20 cellular contexts compared by ENCODE assay signal in the genomic region with DNA sequence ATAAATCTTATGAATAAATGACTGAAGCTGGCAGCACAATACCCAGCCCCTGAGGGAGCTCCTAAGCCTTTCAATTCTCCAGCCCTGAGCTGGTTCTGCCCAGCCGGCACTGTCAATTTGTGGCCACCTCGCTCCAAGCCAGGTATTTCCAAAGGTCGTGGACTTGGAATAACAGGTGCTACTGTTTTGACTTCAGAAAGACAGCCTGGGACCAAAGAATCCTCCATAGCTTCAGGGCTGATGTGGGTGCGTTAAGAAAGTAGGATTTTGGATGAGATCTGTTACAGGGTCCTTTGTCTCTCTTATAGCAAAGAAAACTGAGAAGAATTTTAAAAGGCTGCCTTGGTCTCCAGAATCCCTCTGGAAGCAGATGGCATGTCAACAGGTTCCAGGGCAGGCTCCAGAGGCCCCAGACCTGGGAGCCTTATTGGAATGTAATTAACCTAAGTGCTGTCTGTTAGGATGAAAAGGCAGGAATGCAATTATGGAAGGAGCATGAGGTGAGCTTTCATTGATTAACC.
A peak's percentile ranks its signal among the peaks of the same experiment; 100 is the strongest.
DNase-seq lines count a peak whose midpoint lies in the region; TF ChIP-seq lines count a peak whose summit lies in the region.
"Had no signal": no experiment of that assay in that cellular context is flagged by ENCODE, and none has a peak within 500 bp of the region (broad histone marks: within the 10 kb centered on the region; RNA-seq: fewer than 3 reads in every experiment).

No MANE protein-coding gene starts in this region.

- no peak overlapping the region for H3K27ac Mint-ChIP-seq in activated naive CD8-positive, alpha-beta T cell treated with anti-CD3 and anti-CD28 coated beads for 36 hours
- H3K27ac Mint-ChIP-seq: CD4-positive, alpha-beta T cell had no signal

- no peaks in the 10 kb centered on the region for H3K36me3 ChIP-seq in WERI-Rb-1
- no peaks in the 10 kb centered on the region for H3K36me3 ChIP-seq in mesodermal cell (ENCODE audit: control insufficient read depth, insufficient read depth, low read length)
- H3K36me3 ChIP-seq in H7 (replicated peaks; ENCODE audit: control insufficient read depth, insufficient read depth, low read length) = no peaks in the 10 kb centered on the region
- H3K36me3 ChIP-seq: Peyer's patch had no signal

- H3K4me3 Mint-ChIP-seq in activated naive CD8-positive, alpha-beta T cell treated with anti-CD3 and anti-CD28 coated beads for 36 hours = no peak overlapping the region
- H3K4me3 Mint-ChIP-seq: CD4-positive, alpha-beta T cell had no signal

- H3K27me3 Mint-ChIP-seq in activated naive CD8-positive, alpha-beta T cell treated with anti-CD3 and anti-CD28 coated beads for 36 hours = peaks cover 11% of the 10 kb centered on the region

- H3K27me3 ChIP-seq in WERI-Rb-1 (ENCODE audit: insufficient read depth, low read depth, severe bottlenecking) = peaks cover 3% of the 10 kb centered on the region
- H3K27me3 ChIP-seq in H7 (ENCODE audit: control insufficient read depth, insufficient read depth, low read length) = peaks cover 2% of the 10 kb centered on the region; the same call in 1 of the 2 replicates
- H3K27me3 ChIP-seq: Peyer's patch had no signal

- no peak for TF ChIP-seq CTCF in WERI-Rb-1 (IDR thresholded peaks at IDR 0.05; ENCODE audit: low read depth, low read length)

- no peak overlapping the region for H3K4me3 ChIP-seq in WERI-Rb-1 (ENCODE audit: low read depth, low read length)
- no peak overlapping the region for H3K4me3 ChIP-seq in mesodermal cell (ENCODE audit: extremely low read depth, insufficient read depth, low read length, poor library complexity, severe bottlenecking)
- H3K4me3 ChIP-seq in H7 (ENCODE audit: insufficient read depth, low read depth, low read length) = no peak overlapping the region
- H3K4me3 ChIP-seq: Peyer's patch, SK-N-MC had no signal

- H3K4me1 Mint-ChIP-seq in activated naive CD8-positive, alpha-beta T cell treated with anti-CD3 and anti-CD28 coated beads for 36 hours = peaks cover 4% of the 10 kb centered on the region

- TF ChIP-seq POLR2A in erythroblast (IDR thresholded peaks at IDR 0.05; ENCODE audit: low read length) = no peak

- H3K9me3 Mint-ChIP-seq in activated naive CD8-positive, alpha-beta T cell treated with anti-CD3 and anti-CD28 coated beads for 36 hours = no peaks in the 10 kb centered on the region
- H3K9me3 Mint-ChIP-seq: CD4-positive, alpha-beta T cell had no signal

- 86 to 87% methylated on average over 3 to 4 of the region's 4 CpGs for WGBS in mesodermal cell (ENCODE audit: insufficient coverage in 2 of 2), 2 experiments

- no peaks in the 10 kb centered on the region for H3K36me3 Mint-ChIP-seq in activated naive CD8-positive, alpha-beta T cell treated with anti-CD3 and anti-CD28 coated beads for 36 hours

- H3K4me1 ChIP-seq in mesodermal cell (ENCODE audit: control insufficient read depth, insufficient read depth, low read length, poor library complexity, severe bottlenecking) = peaks cover 48% of the 10 kb centered on the region
- H3K4me1 ChIP-seq: Peyer's patch had no signal

- H3K9me3 ChIP-seq in WERI-Rb-1 (ENCODE audit: severe bottlenecking) (no peaks in the 10 kb centered on the region), mesodermal cell (ENCODE audit: control insufficient read depth, low read length) (peaks cover 6% of the 10 kb centered on the region)
- H3K9me3 ChIP-seq: Peyer's patch had no signal

- DNase-seq in D341Med (ENCODE audit: low spot score) (peak; percentile 71), NCI-H524 treated with DMSO at 0.1 percent for 48 hours (lab: John Stamatoyannopoulos, UW) (peak; percentile 3), WERI-Rb-1 (peak; percentile 87), H7 (no peak), amniotic stem cell (lab: John Stamatoyannopoulos, UW) (no peak), erythroblast (lab: John Stamatoyannopoulos, UW) (no peak)
- no peak for DNase-seq in activated naive CD8-positive, alpha-beta T cell treated with anti-CD3 and anti-CD28 coated beads for 36 hours
- DNase-seq: 8988T; CD4-positive, alpha-beta T cell; HCEC 1CT; MM.1S; NCI-H1092; NCI-H1436 treated with DMSO at 0.1 percent for 48 hours; NCI-H2029; NCI-H2171; NCI-H526 treated with DMSO at 0.1 percent for 48 hours; NK-92 treated with Interleukin-12 subunit alpha and Interleukin-12 subunit beta, amount 100 ng/mL, for 24 hours; Peyer's patch had no signal

- peak overlapping the region; percentile 22; the same call in 1 of the 2 replicates for H3K27ac ChIP-seq in WERI-Rb-1
- peak overlapping the region; percentile 42 for H3K27ac ChIP-seq in mesodermal cell (ENCODE audit: low read depth, low read length, severe bottlenecking)
- H3K27ac ChIP-seq: Peyer's patch, SK-N-MC had no signal

Comparison
In these comparisons a context has a peak if more than half of its experiments do, and no peak if none do; other contexts are left out.
1. DNase-seq: peak in D341Med (single experiment), NCI-H524 treated with DMSO at 0.1 percent for 48 hours (single experiment) and WERI-Rb-1 (single experiment); none in H7 (single experiment), amniotic stem cell (single experiment), activated naive CD8-positive, alpha-beta T cell treated with anti-CD3 and anti-CD28 coated beads for 36 hours (single experiment) and erythroblast (0 of 2).